9 cellular contexts compared by ENCODE assay signal in genomic region chr15:64845183-64845611, GRCh38. TPM values are rescaled to one million over a fixed set of nuclear protein-coding genes. Genes with fewer than 3 reads are reported as not detected.
DNase-seq lines count a peak whose midpoint lies in the region; ATAC-seq and TF ChIP-seq lines count a peak whose summit lies in the region.
"Had no signal": no experiment of that assay in that cellular context is flagged by ENCODE, and none has a peak within 500 bp of the region (broad histone marks: within the 10 kb centered on the region; RNA-seq: fewer than 3 reads in every experiment).

No MANE protein-coding gene starts in this region.

- no peaks in the 10 kb centered on the region for H3K36me3 ChIP-seq in A673 (ENCODE audit: insufficient read depth, low read length, poor library complexity, severe bottlenecking)

- POLR2A ChIA-PET in A673 (lab: Charles Lee; ENCODE audit: low non-redundant PET) = no interaction called here

- no peak for ATAC-seq in activated naive CD8-positive, alpha-beta T cell treated with anti-CD3 and anti-CD28 coated beads, Interleukin-2, amount 50 U/mL, for 24 hours
- ATAC-seq in HG03571 (IDR thresholded peaks at IDR 0.05; ENCODE audit: unreplicated experiment) (no peak), HG02610 (IDR thresholded peaks at IDR 0.05; ENCODE audit: unreplicated experiment) (no peak)

- H3K27me3 ChIP-seq in layer of hippocampus (ENCODE audit: control insufficient read depth, insufficient read depth, low read length) (no peaks in the 10 kb centered on the region), A673 (replicated peaks; ENCODE audit: insufficient read depth, low read depth, low read length, poor library complexity) (no peaks in the 10 kb centered on the region)

- intact Hi-C loops in A673 (cut with micrococcal nuclease; ENCODE audit: unreplicated experiment) = no loop called here

- no TSS peak for BruUV-seq in A673 (replicated peaks; lab: Mats Ljungman, UMichigan)

- H3K36me3 Mint-ChIP-seq in activated naive CD8-positive, alpha-beta T cell treated with anti-CD3 and anti-CD28 coated beads, Interleukin-2, amount 50 U/mL, for 24 hours (ENCODE audit: low read depth) = peaks cover 4% of the 10 kb centered on the region

- no peaks in the 10 kb centered on the region for H3K9me3 Mint-ChIP-seq in activated naive CD8-positive, alpha-beta T cell treated with anti-CD3 and anti-CD28 coated beads, Interleukin-2, amount 50 U/mL, for 24 hours

- peaks cover 8% of the 10 kb centered on the region for H3K4me1 ChIP-seq in A673 (ENCODE audit: insufficient read depth, low read length, poor library complexity, severe bottlenecking)

- CTCF ChIA-PET in A673 (lab: Charles Lee) = no interaction called here

- TF ChIP-seq CTCF in A673 (conservative IDR thresholded peaks at IDR 0.05; ENCODE audit: low read depth, low read length) = no peak

- H3K4me1 Mint-ChIP-seq in activated naive CD8-positive, alpha-beta T cell treated with anti-CD3 and anti-CD28 coated beads, Interleukin-2, amount 50 U/mL, for 24 hours = peaks cover 55% of the 10 kb centered on the region

- peak; percentile 13 for DNase-seq in DMS 273 (lab: John Stamatoyannopoulos, UW; ENCODE audit: unreplicated experiment)
- DNase-seq in DMS 273 treated with DMSO at 0.1 percent for 48 hours (lab: John Stamatoyannopoulos, UW) = no peak
- DNase-seq in activated naive CD8-positive, alpha-beta T cell treated with anti-CD3 and anti-CD28 coated beads, Interleukin-2, amount 50 U/mL, for 24 hours = no peak
- peak in 35 of 49 donors; percentile 21 to 80 (median 57) for DNase-seq in substantia nigra (lab: John Stamatoyannopoulos, UW)
- no peak for DNase-seq in A673 (ENCODE audit: low spot score)

- no peaks in the 10 kb centered on the region for H3K9me3 ChIP-seq in A673 (ENCODE audit: low read depth, low read length, poor library complexity, severe bottlenecking)

- peak overlapping the region; percentile 68 for H3K4me3 Mint-ChIP-seq in activated naive CD8-positive, alpha-beta T cell treated with anti-CD3 and anti-CD28 coated beads, Interleukin-2, amount 50 U/mL, for 24 hours

- peak overlapping the region; percentile 68 for H3K27ac Mint-ChIP-seq in activated naive CD8-positive, alpha-beta T cell treated with anti-CD3 and anti-CD28 coated beads, Interleukin-2, amount 50 U/mL, for 24 hours

- H3K27me3 Mint-ChIP-seq in activated naive CD8-positive, alpha-beta T cell treated with anti-CD3 and anti-CD28 coated beads, Interleukin-2, amount 50 U/mL, for 24 hours = no peaks in the 10 kb centered on the region

- no peak overlapping the region for H3K4me3 ChIP-seq in A673 (ENCODE audit: low read depth, low read length, poor library complexity, severe bottlenecking)

- H3K27ac ChIP-seq in layer of hippocampus (ENCODE audit: low read depth, low read length) (peak overlapping the region; percentile 52), substantia nigra (ENCODE audit: low read depth, low read length, poor library complexity, severe bottlenecking) (peak overlapping the region; percentile 72), A673 (ENCODE audit: low read depth, low read length, poor library complexity, severe bottlenecking) (no peak overlapping the region)
- H3K27ac ChIP-seq: 22Rv1 had no signal

RNA-seq across cellular contexts. Expression of gene PLEKHO2, which starts 3.5 kb away (rescaled TPM):
- 7.7 and 8.9 TPM in 2 replicates for total RNA-seq in A673 (2021)

RNA-seq across cellular contexts. Expression of gene PIF1, which starts 19.8 kb away (rescaled TPM):
- 60.4 and 65.7 TPM in 2 replicates for total RNA-seq in A673 (2021)

Comparison
In these comparisons a context has a peak if more than half of its experiments do, and no peak if none do; other contexts are left out.
1. DNase-seq: peak in DMS 273 (single experiment) and substantia nigra (35 of 49); none in DMS 273 treated with DMSO at 0.1 percent for 48 hours (single experiment), activated naive CD8-positive, alpha-beta T cell treated with anti-CD3 and anti-CD28 coated beads, Interleukin-2, amount 50 U/mL, for 24 hours (single experiment) and A673 (single experiment).